In genomic region chr11:72431846-72432245, GRCh38 we compare ENCODE assay signal across 23 cellular contexts. TPM values are rescaled to one million over a fixed set of nuclear protein-coding genes. Genes with fewer than 3 reads are reported as not detected.
DNase-seq lines count a peak whose midpoint lies in the region; ATAC-seq and TF ChIP-seq lines count a peak whose summit lies in the region.
"Had no signal": no experiment of that assay in that cellular context is flagged by ENCODE, and none has a peak within 500 bp of the region (broad histone marks: within the 10 kb centered on the region; RNA-seq: fewer than 3 reads in every experiment).

No MANE protein-coding gene starts in this region.

- no peaks in the 10 kb centered on the region for H3K9me3 Mint-ChIP-seq in MCF 10A (ENCODE audit: unreplicated experiment)
- no peaks in the 10 kb centered on the region for H3K9me3 Mint-ChIP-seq in type B pancreatic cell
- H3K9me3 Mint-ChIP-seq: activated CD8-positive, alpha-beta T cell treated with anti-CD3 and anti-CD28 coated beads for 36 hours; activated naive CD4-positive, alpha-beta T cell treated with anti-CD3 and anti-CD28 coated beads for 36 hours; activated T-cell treated with anti-CD3 and anti-CD28 coated beads, Interleukin-2, amount 50 U/mL, for 72 hours had no signal

- H3K9me2 ChIP-seq in PC-3 (replicated peaks; ENCODE audit: low read length), result no peaks in the 10 kb centered on the region

- DNase-seq in MCF 10A (ENCODE audit: unreplicated experiment) (no peak), breast epithelium (ENCODE audit: low spot score in 2 of 2) (no peak), PC-3 (no peak), mesenchymal stem cell (no peak), type B pancreatic cell (ENCODE audit: extremely low spot score, unreplicated experiment) (no peak), 8988T (no peak), islet precursor cell (no peak), NCI-H2227 treated with DMSO at 0.1 percent for 48 hours (lab: John Stamatoyannopoulos, UW) (no peak)
- DNase-seq: activated CD8-positive, alpha-beta T cell treated with anti-CD3 and anti-CD28 coated beads for 36 hours; activated naive CD4-positive, alpha-beta T cell treated with anti-CD3 and anti-CD28 coated beads for 36 hours; activated T-cell treated with anti-CD3 and anti-CD28 coated beads, Interleukin-2, amount 50 U/mL, for 72 hours; dermis blood vessel endothelial cell; DMS153; KBM-7; kidney glomerular epithelial cell; lower lobe of right lung; NCI-H1436; NCI-H446; NCI-H82; SHP77 treated with DMSO at 0.1 percent for 48 hours; small intestine; stimulated activated CD4-positive, alpha-beta T cell treated with anti-CD3 and anti-CD28 coated beads, Interleukin-2, amount 100 ng/mL, for 24 hours had no signal

- no peak overlapping the region for H4K8ac ChIP-seq in mesenchymal stem cell (ENCODE audit: low read length)

- H3F3A ChIP-seq in PC-3 (ENCODE audit: low read length, unreplicated experiment), result no peaks in the 10 kb centered on the region

- H4K91ac ChIP-seq in mesenchymal stem cell (ENCODE audit: low read length), result no peak overlapping the region

- H3K4me1 ChIP-seq in breast epithelium (peaks cover 0 to 5% of the 10 kb centered on the region in 2 donors), PC-3 (ENCODE audit: insufficient read depth, low read length) (peaks cover 4% of the 10 kb centered on the region; the same call in 1 of the 2 replicates), mesenchymal stem cell (ENCODE audit: control insufficient read depth, insufficient read depth, low read depth, low read length) (peaks cover 9% of the 10 kb centered on the region)

- H3K4me1 Mint-ChIP-seq in MCF 10A (ENCODE audit: insufficient read depth, unreplicated experiment) (peaks cover 25% of the 10 kb centered on the region), type B pancreatic cell (ENCODE audit: unreplicated experiment) (peaks cover 23% of the 10 kb centered on the region)

- no peaks in the 10 kb centered on the region for H3K27me3 ChIP-seq in breast epithelium
- H3K27me3 ChIP-seq in PC-3 (ENCODE audit: low read length), result no peaks in the 10 kb centered on the region
- no peaks in the 10 kb centered on the region for H3K27me3 ChIP-seq in mesenchymal stem cell (ENCODE audit: control insufficient read depth in 1 of 2, insufficient read depth in 1 of 2, low read length in 2 of 2)

- no peak overlapping the region for H3K9ac ChIP-seq in PC-3 (ENCODE audit: low read length)
- peak overlapping the region; percentile 20 for H3K9ac ChIP-seq in mesenchymal stem cell (ENCODE audit: low read length)

- H2BK5ac ChIP-seq in mesenchymal stem cell (ENCODE audit: low read depth, low read length, poor library complexity, severe bottlenecking), result no peak overlapping the region

- H3K79me2 ChIP-seq in PC-3 (ENCODE audit: low read length), result peaks cover 28% of the 10 kb centered on the region

- H2BK12ac ChIP-seq in mesenchymal stem cell (ENCODE audit: low read length in 2 of 2), result no peak overlapping the region

- no peak for TF ChIP-seq POLR2A in breast epithelium (IDR thresholded peaks at IDR 0.05)

- H2AK5ac ChIP-seq in mesenchymal stem cell (ENCODE audit: low read length, severe bottlenecking), result no peak overlapping the region

- H3K9me3 ChIP-seq in breast epithelium, result no peaks in the 10 kb centered on the region
- no peaks in the 10 kb centered on the region for H3K9me3 ChIP-seq in PC-3 (ENCODE audit: low read length)
- no peaks in the 10 kb centered on the region for H3K9me3 ChIP-seq in mesenchymal stem cell (ENCODE audit: control insufficient read depth, low read length)
- H3K9me3 ChIP-seq: lower lobe of right lung had no signal

- H3K4me3 ChIP-seq in breast epithelium (no peak overlapping the region), PC-3 (ENCODE audit: low read length) (no peak overlapping the region), mesenchymal stem cell (ENCODE audit: insufficient read depth in 1 of 2, low read depth in 1 of 2, low read length in 2 of 2) (no peak overlapping the region)
- H3K4me3 ChIP-seq: lower lobe of right lung had no signal

- H3K36me3 ChIP-seq in breast epithelium (no peaks in the 10 kb centered on the region), PC-3 (ENCODE audit: low read depth, low read length) (no peaks in the 10 kb centered on the region; the same call in 1 of the 2 replicates), mesenchymal stem cell (ENCODE audit: control insufficient read depth in 1 of 2, insufficient read depth in 2 of 2, low read depth in 1 of 2, low read length in 2 of 2) (peaks cover 20 to 32% of the 10 kb centered on the region in 2 experiments)

- H3K4me2 ChIP-seq in PC-3 (ENCODE audit: low read length), result 0 out of 2 replicates have a peak overlapping the region, but pooled peaks have one; percentile 25
- H3K4me2 ChIP-seq in mesenchymal stem cell (ENCODE audit: low read length, poor library complexity, severe bottlenecking), result no peak overlapping the region

- peaks cover 30% of the 10 kb centered on the region for H3K79me1 ChIP-seq in mesenchymal stem cell (replicated peaks; ENCODE audit: low read length, poor library complexity, severe bottlenecking)

- CTCF ChIA-PET in MCF 10A (lab: Yijun Ruan, JAX), result interaction anchor here (0.5 to 3.9 kb wide), 30 partner anchors 8 to 1282 kb away, joined by 3 to 57 read pairs (median 6); no protein-coding TSS in a partner anchor
- CTCF ChIA-PET in PC-3 (lab: Charles Lee), result interaction anchor here (1.5 kb wide), 1 partner anchor 17 kb away, joined by 19 read pairs; no protein-coding TSS in a partner anchor

- ATAC-seq in PC-3, result no peak
- ATAC-seq: activated CD4-positive, CD25-positive, alpha-beta regulatory T cell treated with anti-CD3 and anti-CD28 coated beads, Interleukin-2, amount 50 U/mL, for 24 hours; activated CD8-positive, alpha-beta T cell treated with anti-CD3 and anti-CD28 coated beads for 36 hours; lower lobe of right lung had no signal

- no peak overlapping the region for H3K4ac ChIP-seq in mesenchymal stem cell (ENCODE audit: low read depth in 1 of 2, low read length in 2 of 2)

- H3K27ac Mint-ChIP-seq in MCF 10A (ENCODE audit: low read depth, unreplicated experiment), result peak overlapping the region; percentile 68
- peak overlapping the region; percentile 38 for H3K27ac Mint-ChIP-seq in type B pancreatic cell
- H3K27ac Mint-ChIP-seq: activated naive CD4-positive, alpha-beta T cell treated with anti-CD3 and anti-CD28 coated beads for 36 hours; activated T-cell treated with anti-CD3 and anti-CD28 coated beads, Interleukin-2, amount 50 U/mL, for 72 hours had no signal

- POLR2A ChIA-PET in MCF 10A (lab: Yijun Ruan, JAX) (interaction anchor here (1.4 to 4.9 kb wide), 3 partner anchors 17 to 419 kb away, joined by 4 to 17 read pairs (median 5); no protein-coding TSS in a partner anchor), PC-3 (lab: Charles Lee; ENCODE audit: unreplicated experiment) (no interaction called here)

- H3K36me3 Mint-ChIP-seq in MCF 10A (ENCODE audit: insufficient read depth, unreplicated experiment) (peaks cover 18% of the 10 kb centered on the region), type B pancreatic cell (no peaks in the 10 kb centered on the region)

- BruUV-seq in MCF 10A (replicated peaks; lab: Mats Ljungman, UMichigan), result no TSS peak
- no TSS peak for BruUV-seq in PC-3 (replicated peaks; lab: Mats Ljungman, UMichigan)

- H3K27ac ChIP-seq in breast epithelium (no peak overlapping the region), PC-3 (ENCODE audit: low read length) (no peak overlapping the region), mesenchymal stem cell (ENCODE audit: low read length, poor library complexity, severe bottlenecking) (no peak overlapping the region)
- H3K27ac ChIP-seq: lower lobe of right lung had no signal

- H2BK15ac ChIP-seq in mesenchymal stem cell (ENCODE audit: low read depth, poor library complexity, severe bottlenecking), result no peak overlapping the region

- TF ChIP-seq CTCF in MCF 10A (IDR thresholded peaks at IDR 0.05; ENCODE audit: unreplicated experiment) (no peak), breast epithelium (IDR thresholded peaks at IDR 0.05) (no peak), PC-3 (conservative IDR thresholded peaks at IDR 0.05; ENCODE audit: low read depth, low read length) (no peak), type B pancreatic cell (conservative IDR thresholded peaks at IDR 0.05) (no peak)

- no peaks in the 10 kb centered on the region for H4K20me1 ChIP-seq in PC-3 (ENCODE audit: low read length)

- no peak overlapping the region for H3K23ac ChIP-seq in mesenchymal stem cell (ENCODE audit: low read length in 2 of 2)

- H2BK120ac ChIP-seq in mesenchymal stem cell (ENCODE audit: low read depth, low read length), result no peak overlapping the region

- WGBS in mesenchymal stem cell, result 97% methylated on average over 2 of the region's 2 CpGs

- H2AFZ ChIP-seq in PC-3 (ENCODE audit: low read length) (no peak overlapping the region), mesenchymal stem cell (ENCODE audit: low read depth, low read length) (no peak overlapping the region)

- no peaks in the 10 kb centered on the region for H3K27me3 Mint-ChIP-seq in MCF 10A (ENCODE audit: insufficient read depth, unreplicated experiment)
- no peaks in the 10 kb centered on the region for H3K27me3 Mint-ChIP-seq in type B pancreatic cell
- H3K27me3 Mint-ChIP-seq: activated CD8-positive, alpha-beta T cell treated with anti-CD3 and anti-CD28 coated beads for 36 hours had no signal

- H3K4me3 Mint-ChIP-seq in MCF 10A (ENCODE audit: unreplicated experiment), result no peak overlapping the region
- peak overlapping the region; percentile 33 for H3K4me3 Mint-ChIP-seq in type B pancreatic cell
- H3K4me3 Mint-ChIP-seq: activated naive CD4-positive, alpha-beta T cell treated with anti-CD3 and anti-CD28 coated beads for 36 hours had no signal

- intact Hi-C loops in MCF 10A (cut with micrococcal nuclease), result loop anchor here (1.0 to 5.0 kb wide), 5 partner anchors 78 to 455 kb away; no protein-coding TSS in a partner anchor
- intact Hi-C loops in breast epithelium (cut with DNase I; ENCODE audit: low total_unique reads), result no loop called here
- intact Hi-C loops in PC-3 (cut with micrococcal nuclease), result loop anchor here (5.0 kb wide), 2 partner anchors 80 to 410 kb away; no protein-coding TSS in a partner anchor

- H3K14ac ChIP-seq in mesenchymal stem cell (ENCODE audit: low read length in 2 of 2), result no peak overlapping the region

- no peak overlapping the region for H3K18ac ChIP-seq in mesenchymal stem cell (ENCODE audit: low read depth in 1 of 2, low read length in 2 of 2)

RNA-seq across cellular contexts. Expression of gene CLPB, which starts 2.5 kb away (rescaled TPM):
- total RNA-seq in MCF 10A (2022) (42.2 and 44.4 TPM in 2 replicates), breast epithelium (10 to 100 TPM; 19.0 to 28.8 (median 23.1) TPM), PC-3 (2014; rRNA removed) (83.0 and 107 TPM in 2 replicates), type B pancreatic cell (ENCODE audit: low replicate concordance) (17.1 and 19.8 TPM in 2 replicates)
- 8.7 TPM for polyA plus RNA-seq in mesenchymal stem cell (2013, experiment 1 of 2)
- polyA plus RNA-seq in mesenchymal stem cell (2013, experiment 2 of 2), result 8.5 TPM
